Comparison of ENCODE assay signal across 8 cellular contexts in genomic region chr12:22046968-22047390, GRCh38. TPM values are rescaled to one million over a fixed set of nuclear protein-coding genes. Genes with fewer than 3 reads are reported as not detected.
DNase-seq lines count a peak whose midpoint lies in the region; ATAC-seq and TF ChIP-seq lines count a peak whose summit lies in the region.

No MANE protein-coding gene starts in this region.

- peaks cover 47% of the 10 kb centered on the region for H3K79me2 ChIP-seq in hepatocyte

- peaks cover 10% of the 10 kb centered on the region for H3K36me3 Mint-ChIP-seq in T-helper 1 cell treated with Interleukin-12 subunit alpha and Interleukin-12 subunit beta and Interleukin-4 antibody, amounts not matched to agents 30 μg/mL and 1 μg/mL, for 36 hours (ENCODE audit: low read depth)
- peaks cover 13% of the 10 kb centered on the region for H3K36me3 Mint-ChIP-seq in stimulated activated effector memory CD8-positive, alpha-beta T cell treated with anti-CD3 and anti-CD28 coated beads, Interleukin-12 subunit alpha, Interleukin-12 subunit beta, amount 100 ng/mL, for 72 hours

- H3K4me3 ChIP-seq in WI38 (ENCODE audit: low read depth, low read length) = peak overlapping the region; percentile 94
- peak overlapping the region; percentile 83 for H3K4me3 ChIP-seq in hepatocyte

- no peak for DNase-seq in T-helper 1 cell
- no peak for DNase-seq in hepatocyte (ENCODE audit: low spot score)
- DNase-seq in stimulated activated effector memory CD8-positive, alpha-beta T cell treated with anti-CD3 and anti-CD28 coated beads, Interleukin-12 subunit alpha, Interleukin-12 subunit beta, amount 100 ng/mL, for 72 hours (ENCODE audit: low spot score in 2 of 2) = no peak
- no peak for DNase-seq in RPMI8226
- no peak for DNase-seq in erythroblast (lab: John Stamatoyannopoulos, UW)

- peak overlapping the region; percentile 99 for H2AFZ ChIP-seq in hepatocyte

- peaks cover 38% of the 10 kb centered on the region for H3K4me1 Mint-ChIP-seq in T-helper 1 cell treated with Interleukin-12 subunit alpha and Interleukin-12 subunit beta and Interleukin-4 antibody, amounts not matched to agents 30 μg/mL and 1 μg/mL, for 36 hours (ENCODE audit: low read depth)
- peaks cover 45% of the 10 kb centered on the region for H3K4me1 Mint-ChIP-seq in stimulated activated effector memory CD8-positive, alpha-beta T cell treated with anti-CD3 and anti-CD28 coated beads, Interleukin-12 subunit alpha, Interleukin-12 subunit beta, amount 100 ng/mL, for 72 hours

- no peak for TF ChIP-seq POLR2A in erythroblast (IDR thresholded peaks at IDR 0.05; ENCODE audit: low read length)

- H3K27me3 ChIP-seq in hepatocyte = no peaks in the 10 kb centered on the region

- H3K27ac Mint-ChIP-seq in T-helper 1 cell treated with Interleukin-12 subunit alpha and Interleukin-12 subunit beta and Interleukin-4 antibody, amounts not matched to agents 30 μg/mL and 1 μg/mL, for 36 hours = peak overlapping the region; percentile 85
- peak overlapping the region; percentile 77 for H3K27ac Mint-ChIP-seq in stimulated activated effector memory CD8-positive, alpha-beta T cell treated with anti-CD3 and anti-CD28 coated beads, Interleukin-12 subunit alpha, Interleukin-12 subunit beta, amount 100 ng/mL, for 72 hours

- H3K27me3 Mint-ChIP-seq in T-helper 1 cell treated with Interleukin-12 subunit alpha and Interleukin-12 subunit beta and Interleukin-4 antibody, amounts not matched to agents 30 μg/mL and 1 μg/mL, for 36 hours (ENCODE audit: low read depth) = no peaks in the 10 kb centered on the region

- H3K36me3 ChIP-seq in hepatocyte (replicated peaks; ENCODE audit: insufficient read depth, low read depth) = no peaks in the 10 kb centered on the region

- H3K9me3 Mint-ChIP-seq in T-helper 1 cell treated with Interleukin-12 subunit alpha and Interleukin-12 subunit beta and Interleukin-4 antibody, amounts not matched to agents 30 μg/mL and 1 μg/mL, for 36 hours = no peaks in the 10 kb centered on the region
- H3K9me3 Mint-ChIP-seq in stimulated activated effector memory CD8-positive, alpha-beta T cell treated with anti-CD3 and anti-CD28 coated beads, Interleukin-12 subunit alpha, Interleukin-12 subunit beta, amount 100 ng/mL, for 72 hours = no peaks in the 10 kb centered on the region

- H3K9me2 ChIP-seq in hepatocyte (replicated peaks; ENCODE audit: insufficient read depth) = no peaks in the 10 kb centered on the region

- WGBS in hepatocyte (ENCODE audit: low lambda C conversion rate, missing lambda C conversion rate) = 29% methylated on average over 6 of the region's 6 CpGs

- H3K9me3 ChIP-seq in hepatocyte (ENCODE audit: low read depth) = no peaks in the 10 kb centered on the region

- no peak for ATAC-seq in stimulated activated effector memory CD8-positive, alpha-beta T cell treated with anti-CD3 and anti-CD28 coated beads, Interleukin-12 subunit alpha, Interleukin-12 subunit beta, amount 100 ng/mL, for 72 hours
- ATAC-seq in GM21526 (IDR thresholded peaks at IDR 0.05; ENCODE audit: low FRiP score, unreplicated experiment) = no peak

- H3K4me1 ChIP-seq in hepatocyte (ENCODE audit: insufficient read depth) = peaks cover 39% of the 10 kb centered on the region

- H4K20me1 ChIP-seq in hepatocyte (ENCODE audit: insufficient read depth, poor library complexity, severe bottlenecking) = no peaks in the 10 kb centered on the region

- TF ChIP-seq CTCF in WI38 (IDR thresholded peaks at IDR 0.05; ENCODE audit: low read depth, low read length) (no peak), hepatocyte (IDR thresholded peaks at IDR 0.05; ENCODE audit: poor library complexity) (no peak)

- peak overlapping the region; percentile 97 for H3K4me3 Mint-ChIP-seq in T-helper 1 cell treated with Interleukin-12 subunit alpha and Interleukin-12 subunit beta and Interleukin-4 antibody, amounts not matched to agents 30 μg/mL and 1 μg/mL, for 36 hours
- H3K4me3 Mint-ChIP-seq in stimulated activated effector memory CD8-positive, alpha-beta T cell treated with anti-CD3 and anti-CD28 coated beads, Interleukin-12 subunit alpha, Interleukin-12 subunit beta, amount 100 ng/mL, for 72 hours = peak overlapping the region; percentile 79

- H3K4me2 ChIP-seq in hepatocyte = peak overlapping the region; percentile 78

- peak overlapping the region; percentile 94 for H3K27ac ChIP-seq in hepatocyte

RNA-seq across cellular contexts. Expression of gene CMAS, which starts 1.0 kb away (rescaled TPM):
- 53.7 and 57.2 TPM in 2 replicates for total RNA-seq in hepatocyte
- 79.9 and 87.3 TPM in 2 replicates for polyA plus RNA-seq in hepatocyte
